ENCODE assay signal across 1 cellular context in genomic region chr9:70135176-70135575, GRCh38.
TF ChIP-seq lines count a peak whose summit lies in the region.

No MANE protein-coding gene starts in this region.

TF ChIP-seq in SK-N-SH, 30 proteins besides CTCF, POLR2A, EP300 and RAD21 (continued from another document):
- no peak for TF ChIP-seq GABPA (IDR thresholded peaks at IDR 0.05; ENCODE audit: low read depth)
- no peak for TF ChIP-seq REST (IDR thresholded peaks at IDR 0.05; ENCODE audit: low read depth, low read length)
- no peak for TF ChIP-seq SIN3A (IDR thresholded peaks at IDR 0.05; ENCODE audit: borderline replicate concordance, low read depth, low read length)
- TF ChIP-seq EZH2phosphoT487 (IDR thresholded peaks at IDR 0.05; ENCODE audit: borderline replicate concordance, low read depth) = no peak
- no peak for TF ChIP-seq TCF12 (IDR thresholded peaks at IDR 0.05)
TF ChIP-seq in SK-N-SH: peak in this region for 0.
